Comparison of ENCODE assay signal across 1 cellular context in the genomic region with DNA sequence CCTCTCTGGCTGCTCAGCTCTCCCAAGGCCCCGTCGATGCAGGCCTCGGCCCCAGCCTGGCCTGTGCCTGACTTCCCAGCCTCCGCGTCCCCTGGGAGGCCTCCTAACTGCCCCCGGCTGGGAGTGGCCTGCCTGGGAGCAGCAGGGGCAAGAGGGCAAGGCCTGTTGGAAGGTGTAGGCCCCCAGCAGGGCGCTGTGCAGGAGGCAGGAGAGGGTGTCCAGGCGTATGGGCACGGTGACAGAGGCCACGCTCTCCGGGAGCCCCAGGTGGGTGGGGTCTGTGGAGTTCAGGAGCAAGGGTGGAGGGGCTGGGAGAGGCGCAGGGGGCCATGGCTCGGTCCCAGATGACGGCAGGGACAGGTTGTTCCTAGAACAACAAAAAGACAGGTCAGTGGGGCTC.
TF ChIP-seq lines count a peak whose summit lies in the region.

No MANE protein-coding gene starts in this region.

TF ChIP-seq in HepG2, 621 proteins besides CTCF, POLR2A, EP300 and RAD21 (continued from another document and continues in another):
- TF ChIP-seq SMAD1 (CRISPR knock-in tag; IDR thresholded peaks at IDR 0.05; ENCODE audit: borderline replicate concordance, low read depth) (0 out of 2 replicates have a peak, but pooled peaks have one; percentile 47), RORA (CRISPR knock-in tag; IDR thresholded peaks at IDR 0.05) (no peak), ZFAT (CRISPR knock-in tag; conservative IDR thresholded peaks at IDR 0.05) (no peak), MED1 (CRISPR knock-in tag; IDR thresholded peaks at IDR 0.05) (peak; percentile 53; the same call in 1 of the 2 replicates), KLF6 (CRISPR knock-in tag; IDR thresholded peaks at IDR 0.05) (0 out of 2 replicates have a peak, but pooled peaks have one; percentile 23), ZNF83 (CRISPR knock-in tag; IDR thresholded peaks at IDR 0.05; ENCODE audit: borderline replicate concordance) (0 out of 2 replicates have a peak, but pooled peaks have one; percentile 31), SALL1 (CRISPR knock-in tag; IDR thresholded peaks at IDR 0.05) (peak; percentile 66), TSC22D2 (CRISPR knock-in tag; IDR thresholded peaks at IDR 0.05; ENCODE audit: borderline replicate concordance) (no peak), SMYD3 (CRISPR knock-in tag; IDR thresholded peaks at IDR 0.05) (no peak), FOSL2 (CRISPR knock-in tag; IDR thresholded peaks at IDR 0.05) (no peak), ZNF768 (CRISPR knock-in tag; IDR thresholded peaks at IDR 0.05) (peak; percentile 19; the same call in 1 of the 2 replicates), ZNF616 (CRISPR knock-in tag; IDR thresholded peaks at IDR 0.05; ENCODE audit: low read depth) (no peak), HNF4A (CRISPR knock-in tag; IDR thresholded peaks at IDR 0.05) (0 out of 2 replicates have a peak, but pooled peaks have one; percentile 9), ZNF207 (IDR thresholded peaks at IDR 0.05; ENCODE audit: borderline replicate concordance) (no peak), RXRA (CRISPR knock-in tag; IDR thresholded peaks at IDR 0.05) (0 out of 2 replicates have a peak, but pooled peaks have one; percentile 48), ZNF782 (CRISPR knock-in tag; IDR thresholded peaks at IDR 0.05; ENCODE audit: borderline replicate concordance) (no peak), HNRNPLL (IDR thresholded peaks at IDR 0.05; ENCODE audit: low read depth, low read length, poor library complexity, severe bottlenecking) (peak; percentile 39), HMG20A (CRISPR knock-in tag; IDR thresholded peaks at IDR 0.05; ENCODE audit: borderline replicate concordance) (no peak), ZNF552 (CRISPR knock-in tag; IDR thresholded peaks at IDR 0.05; ENCODE audit: borderline replicate concordance) (0 out of 2 replicates have a peak, but pooled peaks have one; percentile 45), SPEN (CRISPR knock-in tag; IDR thresholded peaks at IDR 0.05; ENCODE audit: low read depth) (peak; percentile 78; the same call in 1 of the 2 replicates), ARNT2 (CRISPR knock-in tag; IDR thresholded peaks at IDR 0.05; ENCODE audit: low read depth) (peak; percentile 57; the same call in 1 of the 2 replicates), NR2F6 (IDR thresholded peaks at IDR 0.05) (peak; percentile 40; the same call in 1 of the 2 replicates), NR2F6 (CRISPR knock-in tag; IDR thresholded peaks at IDR 0.05) (peak; percentile 76; the same call in 1 of the 2 replicates), ZNF350 (CRISPR knock-in tag; IDR thresholded peaks at IDR 0.05; ENCODE audit: borderline replicate concordance, low read depth) (peak; percentile 64; the same call in 1 of the 2 replicates), ZFY (CRISPR knock-in tag; IDR thresholded peaks at IDR 0.05) (peak; percentile 92), SP140L (CRISPR knock-in tag; IDR thresholded peaks at IDR 0.05; ENCODE audit: borderline replicate concordance) (no peak), ELF4 (CRISPR knock-in tag; IDR thresholded peaks at IDR 0.05; ENCODE audit: borderline replicate concordance) (no peak), SMC3 (IDR thresholded peaks at IDR 0.05; ENCODE audit: low read length) (no peak), TOE1 (CRISPR knock-in tag; IDR thresholded peaks at IDR 0.05) (no peak), ZNF788 (CRISPR knock-in tag; IDR thresholded peaks at IDR 0.05; ENCODE audit: borderline replicate concordance) (peak; percentile 67; the same call in 1 of the 2 replicates), HMG20B (CRISPR knock-in tag; conservative IDR thresholded peaks at IDR 0.05) (no peak), ZFP1 (CRISPR knock-in tag; IDR thresholded peaks at IDR 0.05) (no peak), CREM (IDR thresholded peaks at IDR 0.05) (no peak), CREM (CRISPR knock-in tag; IDR thresholded peaks at IDR 0.05) (no peak), PHF8 (CRISPR knock-in tag; IDR thresholded peaks at IDR 0.05) (peak; percentile 86), ZBTB42 (CRISPR knock-in tag; IDR thresholded peaks at IDR 0.05) (0 out of 2 replicates have a peak, but pooled peaks have one; percentile 66), ZBTB38 (CRISPR knock-in tag; IDR thresholded peaks at IDR 0.05) (peak; percentile 54; the same call in 1 of the 2 replicates), DMAP1 (CRISPR knock-in tag; IDR thresholded peaks at IDR 0.05) (peak; percentile 50; the same call in 1 of the 2 replicates)
- TF ChIP-seq, protein P1, sequence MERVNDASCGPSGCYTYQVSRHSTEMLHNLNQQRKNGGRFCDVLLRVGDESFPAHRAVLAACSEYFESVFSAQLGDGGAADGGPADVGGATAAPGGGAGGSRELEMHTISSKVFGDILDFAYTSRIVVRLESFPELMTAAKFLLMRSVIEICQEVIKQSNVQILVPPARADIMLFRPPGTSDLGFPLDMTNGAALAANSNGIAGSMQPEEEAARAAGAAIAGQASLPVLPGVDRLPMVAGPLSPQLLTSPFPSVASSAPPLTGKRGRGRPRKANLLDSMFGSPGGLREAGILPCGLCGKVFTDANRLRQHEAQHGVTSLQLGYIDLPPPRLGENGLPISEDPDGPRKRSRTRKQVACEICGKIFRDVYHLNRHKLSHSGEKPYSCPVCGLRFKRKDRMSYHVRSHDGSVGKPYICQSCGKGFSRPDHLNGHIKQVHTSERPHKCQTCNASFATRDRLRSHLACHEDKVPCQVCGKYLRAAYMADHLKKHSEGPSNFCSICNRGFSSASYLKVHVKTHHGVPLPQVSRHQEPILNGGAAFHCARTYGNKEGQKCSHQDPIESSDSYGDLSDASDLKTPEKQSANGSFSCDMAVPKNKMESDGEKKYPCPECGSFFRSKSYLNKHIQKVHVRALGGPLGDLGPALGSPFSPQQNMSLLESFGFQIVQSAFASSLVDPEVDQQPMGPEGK (CRISPR knock-in tag; IDR thresholded peaks at IDR 0.05), result peak; percentile 87
- TF ChIP-seq, protein P2, sequence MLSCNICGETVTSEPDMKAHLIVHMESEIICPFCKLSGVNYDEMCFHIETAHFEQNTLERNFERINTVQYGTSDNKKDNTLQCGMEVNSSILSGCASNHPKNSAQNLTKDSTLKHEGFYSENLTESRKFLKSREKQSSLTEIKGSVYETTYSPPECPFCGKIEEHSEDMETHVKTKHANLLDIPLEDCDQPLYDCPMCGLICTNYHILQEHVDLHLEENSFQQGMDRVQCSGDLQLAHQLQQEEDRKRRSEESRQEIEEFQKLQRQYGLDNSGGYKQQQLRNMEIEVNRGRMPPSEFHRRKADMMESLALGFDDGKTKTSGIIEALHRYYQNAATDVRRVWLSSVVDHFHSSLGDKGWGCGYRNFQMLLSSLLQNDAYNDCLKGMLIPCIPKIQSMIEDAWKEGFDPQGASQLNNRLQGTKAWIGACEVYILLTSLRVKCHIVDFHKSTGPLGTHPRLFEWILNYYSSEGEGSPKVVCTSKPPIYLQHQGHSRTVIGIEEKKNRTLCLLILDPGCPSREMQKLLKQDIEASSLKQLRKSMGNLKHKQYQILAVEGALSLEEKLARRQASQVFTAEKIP (CRISPR knock-in tag; IDR thresholded peaks at IDR 0.05; ENCODE audit: borderline replicate concordance), result no peak
- TF ChIP-seq, protein P3, sequence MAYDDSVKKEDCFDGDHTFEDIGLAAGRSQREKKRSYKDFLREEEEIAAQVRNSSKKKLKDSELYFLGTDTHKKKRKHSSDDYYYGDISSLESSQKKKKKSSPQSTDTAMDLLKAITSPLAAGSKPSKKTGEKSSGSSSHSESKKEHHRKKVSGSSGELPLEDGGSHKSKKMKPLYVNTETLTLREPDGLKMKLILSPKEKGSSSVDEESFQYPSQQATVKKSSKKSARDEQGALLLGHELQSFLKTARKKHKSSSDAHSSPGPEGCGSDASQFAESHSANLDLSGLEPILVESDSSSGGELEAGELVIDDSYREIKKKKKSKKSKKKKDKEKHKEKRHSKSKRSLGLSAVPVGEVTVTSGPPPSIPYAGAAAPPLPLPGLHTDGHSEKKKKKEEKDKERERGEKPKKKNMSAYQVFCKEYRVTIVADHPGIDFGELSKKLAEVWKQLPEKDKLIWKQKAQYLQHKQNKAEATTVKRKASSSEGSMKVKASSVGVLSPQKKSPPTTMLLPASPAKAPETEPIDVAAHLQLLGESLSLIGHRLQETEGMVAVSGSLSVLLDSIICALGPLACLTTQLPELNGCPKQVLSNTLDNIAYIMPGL (CRISPR knock-in tag; IDR thresholded peaks at IDR 0.05; ENCODE audit: borderline replicate concordance in 1 of 2, low read depth in 1 of 2), result peak; percentile 9 to 29; a peak in 1 of 4 replicates
- TF ChIP-seq, protein P4, sequence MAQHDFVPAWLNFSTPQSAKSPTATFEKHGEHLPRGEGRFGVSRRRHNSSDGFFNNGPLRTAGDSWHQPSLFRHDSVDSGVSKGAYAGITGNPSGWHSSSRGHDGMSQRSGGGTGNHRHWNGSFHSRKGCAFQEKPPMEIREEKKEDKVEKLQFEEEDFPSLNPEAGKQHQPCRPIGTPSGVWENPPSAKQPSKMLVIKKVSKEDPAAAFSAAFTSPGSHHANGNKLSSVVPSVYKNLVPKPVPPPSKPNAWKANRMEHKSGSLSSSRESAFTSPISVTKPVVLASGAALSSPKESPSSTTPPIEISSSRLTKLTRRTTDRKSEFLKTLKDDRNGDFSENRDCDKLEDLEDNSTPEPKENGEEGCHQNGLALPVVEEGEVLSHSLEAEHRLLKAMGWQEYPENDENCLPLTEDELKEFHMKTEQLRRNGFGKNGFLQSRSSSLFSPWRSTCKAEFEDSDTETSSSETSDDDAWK (CRISPR knock-in tag; IDR thresholded peaks at IDR 0.05), result no peak
- TF ChIP-seq, protein P5, sequence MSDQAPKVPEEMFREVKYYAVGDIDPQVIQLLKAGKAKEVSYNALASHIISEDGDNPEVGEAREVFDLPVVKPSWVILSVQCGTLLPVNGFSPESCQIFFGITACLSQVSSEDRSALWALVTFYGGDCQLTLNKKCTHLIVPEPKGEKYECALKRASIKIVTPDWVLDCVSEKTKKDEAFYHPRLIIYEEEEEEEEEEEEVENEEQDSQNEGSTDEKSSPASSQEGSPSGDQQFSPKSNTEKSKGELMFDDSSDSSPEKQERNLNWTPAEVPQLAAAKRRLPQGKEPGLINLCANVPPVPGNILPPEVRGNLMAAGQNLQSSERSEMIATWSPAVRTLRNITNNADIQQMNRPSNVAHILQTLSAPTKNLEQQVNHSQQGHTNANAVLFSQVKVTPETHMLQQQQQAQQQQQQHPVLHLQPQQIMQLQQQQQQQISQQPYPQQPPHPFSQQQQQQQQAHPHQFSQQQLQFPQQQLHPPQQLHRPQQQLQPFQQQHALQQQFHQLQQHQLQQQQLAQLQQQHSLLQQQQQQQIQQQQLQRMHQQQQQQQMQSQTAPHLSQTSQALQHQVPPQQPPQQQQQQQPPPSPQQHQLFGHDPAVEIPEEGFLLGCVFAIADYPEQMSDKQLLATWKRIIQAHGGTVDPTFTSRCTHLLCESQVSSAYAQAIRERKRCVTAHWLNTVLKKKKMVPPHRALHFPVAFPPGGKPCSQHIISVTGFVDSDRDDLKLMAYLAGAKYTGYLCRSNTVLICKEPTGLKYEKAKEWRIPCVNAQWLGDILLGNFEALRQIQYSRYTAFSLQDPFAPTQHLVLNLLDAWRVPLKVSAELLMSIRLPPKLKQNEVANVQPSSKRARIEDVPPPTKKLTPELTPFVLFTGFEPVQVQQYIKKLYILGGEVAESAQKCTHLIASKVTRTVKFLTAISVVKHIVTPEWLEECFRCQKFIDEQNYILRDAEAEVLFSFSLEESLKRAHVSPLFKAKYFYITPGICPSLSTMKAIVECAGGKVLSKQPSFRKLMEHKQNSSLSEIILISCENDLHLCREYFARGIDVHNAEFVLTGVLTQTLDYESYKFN (CRISPR knock-in tag; conservative IDR thresholded peaks at IDR 0.05), result peak; percentile 54; the same call in 1 of the 2 replicates
- TF ChIP-seq, protein P6, sequence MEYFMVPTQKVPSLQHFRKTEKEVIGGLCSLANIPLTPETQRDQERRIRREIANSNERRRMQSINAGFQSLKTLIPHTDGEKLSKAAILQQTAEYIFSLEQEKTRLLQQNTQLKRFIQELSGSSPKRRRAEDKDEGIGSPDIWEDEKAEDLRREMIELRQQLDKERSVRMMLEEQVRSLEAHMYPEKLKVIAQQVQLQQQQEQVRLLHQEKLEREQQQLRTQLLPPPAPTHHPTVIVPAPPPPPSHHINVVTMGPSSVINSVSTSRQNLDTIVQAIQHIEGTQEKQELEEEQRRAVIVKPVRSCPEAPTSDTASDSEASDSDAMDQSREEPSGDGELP (IDR thresholded peaks at IDR 0.05; ENCODE audit: borderline replicate concordance, low read depth), result peak; percentile 36; the same call in 1 of the 2 replicates
- TF ChIP-seq, protein P7, sequence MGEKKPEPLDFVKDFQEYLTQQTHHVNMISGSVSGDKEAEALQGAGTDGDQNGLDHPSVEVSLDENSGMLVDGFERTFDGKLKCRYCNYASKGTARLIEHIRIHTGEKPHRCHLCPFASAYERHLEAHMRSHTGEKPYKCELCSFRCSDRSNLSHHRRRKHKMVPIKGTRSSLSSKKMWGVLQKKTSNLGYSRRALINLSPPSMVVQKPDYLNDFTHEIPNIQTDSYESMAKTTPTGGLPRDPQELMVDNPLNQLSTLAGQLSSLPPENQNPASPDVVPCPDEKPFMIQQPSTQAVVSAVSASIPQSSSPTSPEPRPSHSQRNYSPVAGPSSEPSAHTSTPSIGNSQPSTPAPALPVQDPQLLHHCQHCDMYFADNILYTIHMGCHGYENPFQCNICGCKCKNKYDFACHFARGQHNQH (CRISPR knock-in tag; IDR thresholded peaks at IDR 0.05), result 0 out of 2 replicates have a peak, but pooled peaks have one; percentile 49
- TF ChIP-seq, protein P8, sequence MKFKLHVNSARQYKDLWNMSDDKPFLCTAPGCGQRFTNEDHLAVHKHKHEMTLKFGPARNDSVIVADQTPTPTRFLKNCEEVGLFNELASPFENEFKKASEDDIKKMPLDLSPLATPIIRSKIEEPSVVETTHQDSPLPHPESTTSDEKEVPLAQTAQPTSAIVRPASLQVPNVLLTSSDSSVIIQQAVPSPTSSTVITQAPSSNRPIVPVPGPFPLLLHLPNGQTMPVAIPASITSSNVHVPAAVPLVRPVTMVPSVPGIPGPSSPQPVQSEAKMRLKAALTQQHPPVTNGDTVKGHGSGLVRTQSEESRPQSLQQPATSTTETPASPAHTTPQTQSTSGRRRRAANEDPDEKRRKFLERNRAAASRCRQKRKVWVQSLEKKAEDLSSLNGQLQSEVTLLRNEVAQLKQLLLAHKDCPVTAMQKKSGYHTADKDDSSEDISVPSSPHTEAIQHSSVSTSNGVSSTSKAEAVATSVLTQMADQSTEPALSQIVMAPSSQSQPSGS (CRISPR knock-in tag; IDR thresholded peaks at IDR 0.05), result 0 out of 2 replicates have a peak, but pooled peaks have one; percentile 21
- TF ChIP-seq, protein P9, sequence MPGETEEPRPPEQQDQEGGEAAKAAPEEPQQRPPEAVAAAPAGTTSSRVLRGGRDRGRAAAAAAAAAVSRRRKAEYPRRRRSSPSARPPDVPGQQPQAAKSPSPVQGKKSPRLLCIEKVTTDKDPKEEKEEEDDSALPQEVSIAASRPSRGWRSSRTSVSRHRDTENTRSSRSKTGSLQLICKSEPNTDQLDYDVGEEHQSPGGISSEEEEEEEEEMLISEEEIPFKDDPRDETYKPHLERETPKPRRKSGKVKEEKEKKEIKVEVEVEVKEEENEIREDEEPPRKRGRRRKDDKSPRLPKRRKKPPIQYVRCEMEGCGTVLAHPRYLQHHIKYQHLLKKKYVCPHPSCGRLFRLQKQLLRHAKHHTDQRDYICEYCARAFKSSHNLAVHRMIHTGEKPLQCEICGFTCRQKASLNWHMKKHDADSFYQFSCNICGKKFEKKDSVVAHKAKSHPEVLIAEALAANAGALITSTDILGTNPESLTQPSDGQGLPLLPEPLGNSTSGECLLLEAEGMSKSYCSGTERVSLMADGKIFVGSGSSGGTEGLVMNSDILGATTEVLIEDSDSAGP (CRISPR knock-in tag; IDR thresholded peaks at IDR 0.05; ENCODE audit: borderline replicate concordance), result peak; percentile 72
